Comparison of ENCODE assay signal across 26 cellular contexts in the genomic region with DNA sequence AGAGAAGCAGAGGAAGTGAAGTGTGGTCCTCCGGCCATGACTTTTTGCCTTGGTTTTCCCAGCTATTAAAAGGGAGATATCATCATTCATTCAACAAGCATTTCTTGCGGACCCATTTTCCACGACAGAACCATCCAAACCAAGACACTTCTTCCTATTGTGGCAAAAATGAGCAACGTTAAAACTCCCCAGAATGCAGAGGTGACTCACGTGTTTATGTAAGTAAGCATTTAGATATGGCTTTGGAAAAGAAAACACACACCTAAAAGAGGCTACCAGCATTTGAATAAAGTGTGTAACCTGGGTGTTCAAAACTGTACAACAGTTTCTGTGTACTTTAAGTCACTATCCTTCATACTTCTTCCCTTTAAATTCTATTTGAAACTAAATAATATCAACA.
"Had no signal": no experiment of that assay in that cellular context is flagged by ENCODE, and none has a peak within 500 bp of the region (broad histone marks: within the 10 kb centered on the region; RNA-seq: fewer than 3 reads in every experiment).

No MANE protein-coding gene starts in this region.

- H3K4me1 Mint-ChIP-seq: activated naive CD8-positive, alpha-beta T cell treated with anti-CD3 and anti-CD28 coated beads, Interleukin-2, amount 10 ng/mL, durations not matched to agents 7 days and 5 days had no signal

- H3K36me3 Mint-ChIP-seq: activated naive CD8-positive, alpha-beta T cell treated with anti-CD3 and anti-CD28 coated beads, Interleukin-2, amount 10 ng/mL, durations not matched to agents 7 days and 5 days had no signal

- H3K4me3 Mint-ChIP-seq: activated CD8-positive, alpha-beta T cell treated with anti-CD3 and anti-CD28 coated beads, Interleukin-2, amount 10 ng/mL, durations not matched to agents 7 days and 5 days; activated naive CD8-positive, alpha-beta T cell treated with anti-CD3 and anti-CD28 coated beads, Interleukin-2, amount 10 ng/mL, durations not matched to agents 7 days and 5 days; central memory CD8-positive, alpha-beta T cell; WTC11 had no signal

- H3K9me3 Mint-ChIP-seq: activated naive CD8-positive, alpha-beta T cell treated with anti-CD3 and anti-CD28 coated beads, Interleukin-2, amount 10 ng/mL, durations not matched to agents 7 days and 5 days; central memory CD8-positive, alpha-beta T cell had no signal

- ATAC-seq: activated CD8-positive, alpha-beta T cell treated with anti-CD3 and anti-CD28 coated beads, Interleukin-2, amount 10 ng/mL, durations not matched to agents 7 days and 5 days; WTC11 had no signal

- H3K27me3 Mint-ChIP-seq: activated naive CD8-positive, alpha-beta T cell treated with anti-CD3 and anti-CD28 coated beads, Interleukin-2, amount 10 ng/mL, durations not matched to agents 7 days and 5 days had no signal

- DNase-seq: activated CD4-positive, alpha-beta T cell treated with anti-CD3 and anti-CD28 coated beads for 48 hours; activated CD4-positive, alpha-beta T cell treated with anti-CD3 and anti-CD28 coated beads, Interleukin-2, amount 50 U/mL, for 4 hours; activated CD4-positive, CD25-positive, alpha-beta regulatory T cell treated with anti-CD3 and anti-CD28 coated beads, Interleukin-2, amount 50 U/mL, for 72 hours; activated CD8-positive, alpha-beta memory T cell treated with anti-CD3 and anti-CD28 coated beads, Interleukin-2, amount 50 U/mL, for 48 hours; activated CD8-positive, alpha-beta T cell treated with anti-CD3 and anti-CD28 coated beads, Interleukin-2, amount 10 ng/mL, durations not matched to agents 7 days and 5 days; activated naive CD4-positive, alpha-beta T cell treated with anti-CD3 and anti-CD28 coated beads, Interleukin-2, amount 50 U/mL, for 16 hours; activated naive CD8-positive, alpha-beta T cell treated with anti-CD3 and anti-CD28 coated beads, Interleukin-2, amount 10 ng/mL, durations not matched to agents 7 days and 5 days; activated T-cell treated with anti-CD3 and anti-CD28 coated beads, Interleukin-2, amount 50 U/mL, for 1 hour; adrenal gland; aorta; MG63; MV-4-11; NCI-H1105; NCI-H1436; NCI-H1694 treated with DMSO at 0.1 percent for 48 hours; NCI-H2029 treated with DMSO at 0.1 percent for 48 hours; NCI-H345; NCI-H510A; NCI-H69; NK-92 treated with Interleukin-12 subunit alpha and Interleukin-12 subunit beta, amount 100 ng/mL, for 24 hours; Peyer's patch; Right ventricle myocardium superior; SW 1271 had no signal

- H3K27ac Mint-ChIP-seq: activated CD8-positive, alpha-beta T cell treated with anti-CD3 and anti-CD28 coated beads, Interleukin-2, amount 10 ng/mL, durations not matched to agents 7 days and 5 days; activated naive CD8-positive, alpha-beta T cell treated with anti-CD3 and anti-CD28 coated beads, Interleukin-2, amount 10 ng/mL, durations not matched to agents 7 days and 5 days; WTC11 had no signal

- H3K4me3 ChIP-seq: adrenal gland, MG63, Peyer's patch, SJSA1 had no signal
